In genomic region chr22:41697126-41697775, GRCh38 we compare ENCODE assay signal across 8 cellular contexts. TPM values are rescaled to one million over a fixed set of nuclear protein-coding genes. Genes with fewer than 3 reads are reported as not detected.
DNase-seq lines count a peak whose midpoint lies in the region; ATAC-seq and TF ChIP-seq lines count a peak whose summit lies in the region.

No MANE protein-coding gene starts in this region.

- H3K27ac ChIP-seq in CD8-positive, alpha-beta memory T cell (ENCODE audit: low read depth, low read length): no peak overlapping the region
- peak overlapping the region; percentile 72 for H3K27ac ChIP-seq in lower lobe of right lung

- intact Hi-C loops in lower lobe of right lung (cut with DNase I): loop anchor here (5.0 kb wide), 1 partner anchor 245 kb away; no protein-coding TSS in a partner anchor

- H3K9me3 Mint-ChIP-seq in CD8-positive, alpha-beta memory T cell: no peaks in the 10 kb centered on the region

- peak overlapping the region in 6 of 7 donors; percentile 12 to 76 (median 58) for H3K4me3 Mint-ChIP-seq in CD8-positive, alpha-beta memory T cell

- peaks cover 7% of the 10 kb centered on the region for H3K4me1 ChIP-seq in CD8-positive, alpha-beta memory T cell (ENCODE audit: insufficient read depth, low read length)
- H3K4me1 ChIP-seq in lower lobe of right lung: peaks cover 19% of the 10 kb centered on the region

- H3K27ac Mint-ChIP-seq in CD8-positive, alpha-beta memory T cell: peak overlapping the region in 7 of 8 donors; percentile 64 to 91 (median 87)

- H3K4me1 Mint-ChIP-seq in CD8-positive, alpha-beta memory T cell: peaks cover 9 to 12% (median 11%) of the 10 kb centered on the region in 3 donors

- POLR2A ChIA-PET in CD8-positive, alpha-beta memory T cell (lab: Charles Lee): interaction anchor here (0.6 to 1.7 kb wide), 7 partner anchors 9 to 243 kb away, joined by 3 to 7 read pairs (median 5); partner anchors contain the start of genes CCDC134, SNU13 and SREBF2

- peaks cover 4% of the 10 kb centered on the region for H3K36me3 ChIP-seq in CD8-positive, alpha-beta memory T cell (ENCODE audit: insufficient read depth, low read length)
- peaks cover 10% of the 10 kb centered on the region for H3K36me3 ChIP-seq in lower lobe of right lung

- no peaks in the 10 kb centered on the region for H3K36me3 Mint-ChIP-seq in CD8-positive, alpha-beta memory T cell

- H3K27me3 ChIP-seq in CD8-positive, alpha-beta memory T cell (ENCODE audit: insufficient read depth, low read length, poor library complexity, severe bottlenecking): no peaks in the 10 kb centered on the region
- no peaks in the 10 kb centered on the region for H3K27me3 ChIP-seq in lower lobe of right lung (ENCODE audit: low read depth)

- H3K9me3 ChIP-seq in CD8-positive, alpha-beta memory T cell (ENCODE audit: low read length): no peaks in the 10 kb centered on the region
- H3K9me3 ChIP-seq in lower lobe of right lung: no peaks in the 10 kb centered on the region

- H3K4me3 ChIP-seq in CD8-positive, alpha-beta memory T cell (ENCODE audit: low read length): peak overlapping the region; percentile 30
- H3K4me3 ChIP-seq in lower lobe of right lung: peak overlapping the region; percentile 46

- peak; percentile 76 to 94 (median 89) for DNase-seq in CD8-positive, alpha-beta memory T cell
- DNase-seq in HK-2 (ENCODE audit: unreplicated experiment) (peak; percentile 95), NCI-H748 treated with DMSO at 0.1 percent for 48 hours (lab: John Stamatoyannopoulos, UW) (peak; percentile 72), dermis microvascular lymphatic vessel endothelial cell (ENCODE audit: low read depth in 2 of 2) (peak; percentile 78 to 87), lower lobe of right lung (peak; percentile 95)
- DNase-seq in activated CD4-positive, alpha-beta T cell treated with anti-CD3 and anti-CD28 coated beads, Interleukin-2, amount 50 U/mL, for 4 hours: peak; percentile 93 to 96
- DNase-seq in stimulated activated CD4-positive, alpha-beta T cell treated with anti-CD3 and anti-CD28 coated beads, Interleukin-4, amount 100 ng/mL, for 4 hours: peak; percentile 84 to 97

- ATAC-seq in lower lobe of right lung: peak; percentile 86 to 89
- ATAC-seq in GM21529 (IDR thresholded peaks at IDR 0.05; ENCODE audit: unreplicated experiment): no peak

- CTCF ChIA-PET in CD8-positive, alpha-beta memory T cell (lab: Charles Lee): interaction anchor here (0.6 to 4.5 kb wide), 47 partner anchors 8 to 748 kb away, joined by 3 to 91 read pairs (median 4); partner anchors contain the start of genes CCDC134, CENPM, PMM1 and SNU13

- peaks cover 0 to 1% of the 10 kb centered on the region in 2 donors for H3K27me3 Mint-ChIP-seq in CD8-positive, alpha-beta memory T cell

- TF ChIP-seq CTCF in lower lobe of right lung (IDR thresholded peaks at IDR 0.05): peak; percentile 99

RNA-seq across cellular contexts. Expression of gene MEI1, which starts 2.1 kb away (rescaled TPM):
- total RNA-seq in CD8-positive, alpha-beta memory T cell: 10 to 100 TPM; 33.9 to 36.3 TPM
- 150 TPM for polyA plus RNA-seq in CD8-positive, alpha-beta memory T cell
- 2.3 and 3.7 TPM in 2 replicates for total RNA-seq in dermis microvascular lymphatic vessel endothelial cell
- total RNA-seq in lower lobe of right lung: 4.3 TPM

RNA-seq across cellular contexts. Expression of gene SNU13, which starts 8.6 kb away (rescaled TPM):
- total RNA-seq in CD8-positive, alpha-beta memory T cell: 100 to 1,000 TPM; 315 to 324 TPM
- polyA plus RNA-seq in CD8-positive, alpha-beta memory T cell: 270 TPM
- 67.3 and 89.5 TPM in 2 replicates for total RNA-seq in dermis microvascular lymphatic vessel endothelial cell
- 95.9 TPM for total RNA-seq in lower lobe of right lung
